ENCODE assay signal across 14 cellular contexts in genomic region chr6:129140571-129140970, GRCh38.
DNase-seq lines count a peak whose midpoint lies in the region; ATAC-seq and TF ChIP-seq lines count a peak whose summit lies in the region.
"Had no signal": no experiment of that assay in that cellular context is flagged by ENCODE, and none has a peak within 500 bp of the region (broad histone marks: within the 10 kb centered on the region; RNA-seq: fewer than 3 reads in every experiment).

No MANE protein-coding gene starts in this region.

- H3K4me3 Mint-ChIP-seq in activated CD8-positive, alpha-beta T cell treated with anti-CD3 and anti-CD28 coated beads for 36 hours = no peak overlapping the region
- H3K4me3 Mint-ChIP-seq: CD4-positive, CD25-positive, alpha-beta regulatory T cell had no signal

- H3K36me3 Mint-ChIP-seq in activated CD8-positive, alpha-beta T cell treated with anti-CD3 and anti-CD28 coated beads for 36 hours (ENCODE audit: low read depth) = no peaks in the 10 kb centered on the region
- H3K36me3 Mint-ChIP-seq: CD4-positive, CD25-positive, alpha-beta regulatory T cell had no signal

- no peak for ATAC-seq in activated CD8-positive, alpha-beta T cell treated with anti-CD3 and anti-CD28 coated beads for 36 hours

- H3K27ac Mint-ChIP-seq in activated CD8-positive, alpha-beta T cell treated with anti-CD3 and anti-CD28 coated beads for 36 hours = no peak overlapping the region
- H3K27ac Mint-ChIP-seq: CD4-positive, CD25-positive, alpha-beta regulatory T cell had no signal

- CTCF ChIA-PET in activated CD8-positive, alpha-beta T cell treated with anti-CD3 and anti-CD28 coated beads for 36 hours (lab: Charles Lee) = no interaction called here

- 15 to 30% methylated on average over 3 of the region's 3 CpGs for WGBS in tibial nerve, 2 donors

- H3K4me3 ChIP-seq in MG63 = no peak overlapping the region
- no peak overlapping the region for H3K4me3 ChIP-seq in tibial nerve

- TF ChIP-seq POLR2A in tibial nerve (IDR thresholded peaks at IDR 0.05) = no peak

- TF ChIP-seq CTCF in tibial nerve (IDR thresholded peaks at IDR 0.05) = no peak
- TF ChIP-seq CTCF in activated CD8-positive, alpha-beta T cell treated with anti-CD3 and anti-CD28 coated beads for 36 hours (IDR thresholded peaks at IDR 0.05) = no peak

- TF ChIP-seq EP300 in tibial nerve (IDR thresholded peaks at IDR 0.05) = peak in 1 of 2 donors; percentile 70

- DNase-seq in MG63 (peak; percentile 32), fibroblast of peridontal ligament (ENCODE audit: extremely low read depth) (peak; percentile 72), myocyte (ENCODE audit: low read depth) (peak; percentile 61), tibial nerve (ENCODE audit: low spot score in 2 of 2) (no peak), NCI-H446 treated with DMSO at 0.1 percent for 48 hours (lab: John Stamatoyannopoulos, UW) (no peak), epidermal melanocyte (ENCODE audit: insufficient read length, low spot score) (no peak), GM19240 (ENCODE audit: insufficient read length, low spot score) (no peak)
- no peak for DNase-seq in activated CD8-positive, alpha-beta T cell treated with anti-CD3 and anti-CD28 coated beads for 36 hours
- DNase-seq: activated T-cell treated with anti-CD3 and anti-CD28 coated beads, Interleukin-2, amount 50 U/mL, for 1 hour; CD4-positive, CD25-positive, alpha-beta regulatory T cell; effector memory CD4-positive, alpha-beta T cell; head of caudate nucleus; NCI-H1105 treated with DMSO at 0.1 percent for 48 hours; NCI-H446 had no signal

- peaks cover 1% of the 10 kb centered on the region for H3K27me3 Mint-ChIP-seq in activated CD8-positive, alpha-beta T cell treated with anti-CD3 and anti-CD28 coated beads for 36 hours
- H3K27me3 Mint-ChIP-seq: CD4-positive, CD25-positive, alpha-beta regulatory T cell had no signal

- no peaks in the 10 kb centered on the region for H3K9me3 Mint-ChIP-seq in activated CD8-positive, alpha-beta T cell treated with anti-CD3 and anti-CD28 coated beads for 36 hours
- H3K9me3 Mint-ChIP-seq: CD4-positive, CD25-positive, alpha-beta regulatory T cell had no signal

- H3K27ac ChIP-seq in tibial nerve = peak overlapping the region; percentile 64 to 92 (median 76)

- no peaks in the 10 kb centered on the region for H3K4me1 Mint-ChIP-seq in activated CD8-positive, alpha-beta T cell treated with anti-CD3 and anti-CD28 coated beads for 36 hours (ENCODE audit: low read depth)
- H3K4me1 Mint-ChIP-seq: CD4-positive, CD25-positive, alpha-beta regulatory T cell had no signal

- POLR2A ChIA-PET in activated CD8-positive, alpha-beta T cell treated with anti-CD3 and anti-CD28 coated beads for 36 hours (lab: Charles Lee) = no interaction called here

- no peaks in the 10 kb centered on the region for H3K27me3 ChIP-seq in MG63
- no peaks in the 10 kb centered on the region for H3K27me3 ChIP-seq in tibial nerve

- intact Hi-C loops in activated CD8-positive, alpha-beta T cell treated with anti-CD3 and anti-CD28 coated beads for 36 hours (cut with micrococcal nuclease) = no loop called here

- H3K36me3 ChIP-seq in MG63 = no peaks in the 10 kb centered on the region
- H3K36me3 ChIP-seq in tibial nerve = peaks cover 0 to 14% (median 0%) of the 10 kb centered on the region in 3 donors

- H3K4me1 ChIP-seq in tibial nerve = peaks cover 6 to 55% (median 17%) of the 10 kb centered on the region in 4 donors

- H3K9me3 ChIP-seq in MG63 (no peaks in the 10 kb centered on the region), tibial nerve (no peaks in the 10 kb centered on the region)

Comparison
In these comparisons a context has a peak if more than half of its experiments do, and no peak if none do; other contexts are left out.
1. DNase-seq: peak in MG63 (single experiment), fibroblast of peridontal ligament (single experiment) and myocyte (single experiment); none in tibial nerve (0 of 2), activated CD8-positive, alpha-beta T cell treated with anti-CD3 and anti-CD28 coated beads for 36 hours (single experiment), NCI-H446 treated with DMSO at 0.1 percent for 48 hours (single experiment), epidermal melanocyte (single experiment) and GM19240 (single experiment).